In the genomic region with DNA sequence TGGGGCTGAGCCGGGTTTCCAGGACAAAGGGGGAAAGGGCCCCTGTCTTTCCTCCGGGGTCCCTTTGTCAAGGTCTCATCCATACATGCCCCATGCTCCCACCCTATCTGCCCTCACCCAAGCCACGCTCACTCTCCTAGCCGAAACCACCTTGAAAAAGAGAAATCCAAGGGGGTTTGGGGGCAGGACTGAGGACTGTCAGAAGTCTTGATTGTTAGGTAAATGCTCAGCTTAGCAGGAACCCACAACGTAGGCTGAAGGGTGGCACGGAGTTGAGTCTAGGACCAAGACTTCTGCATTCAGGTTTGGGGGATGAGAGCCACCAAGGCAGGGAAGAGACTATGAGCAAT, we compare ENCODE assay signal across 11 cellular contexts. TPM values are rescaled to one million over a fixed set of nuclear protein-coding genes. Genes with fewer than 3 reads are reported as not detected.
DNase-seq lines count a peak whose midpoint lies in the region; ATAC-seq lines count a peak whose summit lies in the region.
"Had no signal": no experiment of that assay in that cellular context is flagged by ENCODE, and none has a peak within 500 bp of the region (broad histone marks: within the 10 kb centered on the region; RNA-seq: fewer than 3 reads in every experiment).

No MANE protein-coding gene starts in this region.

- ATAC-seq in T-cell (replicated peaks in 1 of 4): peak in 3 of 4 experiments; percentile 8 to 13 (median 11)
- peak; percentile 8 to 31 for ATAC-seq in stimulated activated naive B cell treated with anti-CD40 and anti-IgM and Interleukin-4, amounts not matched to agents 10 μg/mL and 1 μg/mL and 100 μg/mL, for 72 hours (replicated peaks)

- H3K27ac Mint-ChIP-seq in T-cell: peak overlapping the region in 1 of 2 donors; percentile 66
- H3K27ac Mint-ChIP-seq in stimulated activated naive B cell treated with anti-CD40 and anti-IgM and Interleukin-4, amounts not matched to agents 10 μg/mL and 1 μg/mL and 100 μg/mL, for 72 hours: peak overlapping the region; percentile 95

- POLR2A ChIA-PET in T-cell (lab: Charles Lee): no interaction called here

- peak overlapping the region in 1 of 3 donors; percentile 24 for H3K4me3 Mint-ChIP-seq in T-cell
- H3K4me3 Mint-ChIP-seq in stimulated activated naive B cell treated with anti-CD40 and anti-IgM and Interleukin-4, amounts not matched to agents 10 μg/mL and 1 μg/mL and 100 μg/mL, for 72 hours: peak overlapping the region; percentile 51 to 54

- no peak overlapping the region for H3K27ac ChIP-seq in iPS-20b (ENCODE audit: low read length)

- H3K4me1 Mint-ChIP-seq in T-cell: peaks cover 27 to 38% (median 29%) of the 10 kb centered on the region in 3 donors
- H3K4me1 Mint-ChIP-seq in stimulated activated naive B cell treated with anti-CD40 and anti-IgM and Interleukin-4, amounts not matched to agents 10 μg/mL and 1 μg/mL and 100 μg/mL, for 72 hours: peaks cover 44 to 95% of the 10 kb centered on the region in 2 donors

- peaks cover 6% of the 10 kb centered on the region for H3K36me3 Mint-ChIP-seq in T-cell
- H3K36me3 Mint-ChIP-seq in stimulated activated naive B cell treated with anti-CD40 and anti-IgM and Interleukin-4, amounts not matched to agents 10 μg/mL and 1 μg/mL and 100 μg/mL, for 72 hours: peaks cover 19 to 55% of the 10 kb centered on the region in 2 donors

- peaks cover 13% of the 10 kb centered on the region; the same call in 1 of the 2 replicates for H3K4me1 ChIP-seq in iPS-20b (ENCODE audit: insufficient read depth, low read length)

- peaks cover 12% of the 10 kb centered on the region for H3K36me3 ChIP-seq in iPS-20b (ENCODE audit: insufficient read depth, low read depth, low read length)

- H3K9me3 Mint-ChIP-seq in T-cell: peaks cover 0 to 3% (median 0%) of the 10 kb centered on the region in 3 donors
- no peaks in the 10 kb centered on the region for H3K9me3 Mint-ChIP-seq in stimulated activated naive B cell treated with anti-CD40 and anti-IgM and Interleukin-4, amounts not matched to agents 10 μg/mL and 1 μg/mL and 100 μg/mL, for 72 hours

- CTCF ChIA-PET in T-cell (lab: Charles Lee): interaction anchor here in 1 of 2 donors (0.6 kb wide), 1 partner anchor 548 kb away, joined by 3 read pairs; no protein-coding TSS in a partner anchor

- H3K9ac ChIP-seq in iPS-20b (ENCODE audit: low read depth, low read length): no peak overlapping the region; the same call in 1 of the 2 replicates

- H3K27me3 ChIP-seq in iPS-20b (ENCODE audit: insufficient read depth, low read length): peaks cover 27% of the 10 kb centered on the region; the same call in 1 of the 2 replicates

- H3K9me3 ChIP-seq in iPS-20b (ENCODE audit: insufficient read depth, low read depth, low read length): no peaks in the 10 kb centered on the region

- peak; percentile 60 for DNase-seq in activated effector memory CD4-positive, alpha-beta T cell treated with anti-CD3 and anti-CD28 coated beads, Interleukin-2, amount 50 U/mL, for 16 hours
- no peak for DNase-seq in activated effector memory CD4-positive, alpha-beta T cell treated with Interleukin-2 at 50 U/mL for 16 hours
- DNase-seq in T-cell (no peak), T-helper 2 cell (no peak), amygdala (lab: John Stamatoyannopoulos, UW) (no peak), NCI-H2029 treated with DMSO at 0.1 percent for 48 hours (lab: John Stamatoyannopoulos, UW) (no peak)
- no peak for DNase-seq in stimulated activated naive B cell treated with anti-CD40 and anti-IgM and Interleukin-4, amounts not matched to agents 10 μg/mL and 1 μg/mL and 100 μg/mL, for 72 hours
- DNase-seq: GOT3 had no signal

- no peaks in the 10 kb centered on the region for H3K27me3 Mint-ChIP-seq in T-cell
- H3K27me3 Mint-ChIP-seq in stimulated activated naive B cell treated with anti-CD40 and anti-IgM and Interleukin-4, amounts not matched to agents 10 μg/mL and 1 μg/mL and 100 μg/mL, for 72 hours: no peaks in the 10 kb centered on the region

- peak overlapping the region; percentile 43; the same call in 1 of the 2 replicates for H3K4me3 ChIP-seq in iPS-20b (ENCODE audit: low read length)

RNA-seq across cellular contexts. Expression of a gene that starts 0.7 kb away (rescaled TPM):
- 1 to 10 TPM; 1.1 to 2.9 (median 1.7) TPM for total RNA-seq in T-cell
- total RNA-seq: glomerular endothelial cell had no signal

RNA-seq across cellular contexts. Expression of a gene that starts 16.2 kb away (rescaled TPM):
- total RNA-seq in T-cell: 10 to 100 TPM; 39.5 to 81.9 (median 70.7) TPM

RNA-seq across cellular contexts. Expression of a gene that starts 21.6 kb away (rescaled TPM):
- 100 to 1,000 TPM; 101 to 188 (median 156) TPM for total RNA-seq in T-cell

RNA-seq across cellular contexts. Expression of a gene that starts 38.1 kb away (rescaled TPM):
- 10 to 100 TPM; 18.1 to 28.4 (median 23.1) TPM for total RNA-seq in T-cell
- total RNA-seq: M059J had no signal

RNA-seq across cellular contexts. Expression of a gene that starts 57.3 kb away (rescaled TPM):
- 10 to 100 TPM; 53.4 to 85.1 (median 72.6) TPM for total RNA-seq in T-cell
